ENCODE assay signal across 1 cellular context in genomic region chr1:2194319-2194897, GRCh38.
TF ChIP-seq lines count a peak whose summit lies in the region.

A gene with protein sequence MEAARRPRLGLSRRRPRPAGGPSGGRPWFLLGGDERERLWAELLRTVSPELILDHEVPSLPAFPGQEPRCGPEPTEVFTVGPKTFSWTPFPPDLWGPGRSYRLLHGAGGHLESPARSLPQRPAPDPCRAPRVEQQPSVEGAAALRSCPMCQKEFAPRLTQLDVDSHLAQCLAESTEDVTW (minus strand): TSS chr1:2194772. CDS start chr1:2194749, 23 bp downstream.

TF ChIP-seq in Ishikawa, 13 proteins besides CTCF, POLR2A, EP300 and RAD21 (continued from another document):
- no peak for TF ChIP-seq REST (IDR thresholded peaks at IDR 0.05; ENCODE audit: low read depth)
- no peak for TF ChIP-seq TCF12 (IDR thresholded peaks at IDR 0.05; ENCODE audit: low read depth)
- no peak for TF ChIP-seq CREB1 (IDR thresholded peaks at IDR 0.05; ENCODE audit: low read depth)
- TF ChIP-seq YY1 (IDR thresholded peaks at IDR 0.05; ENCODE audit: low read depth), result 0 out of 2 replicates have a peak, but pooled peaks have one; percentile 16
